Comparison of ENCODE assay signal across 8 cellular contexts in genomic region chr6:132780770-132781371, GRCh38. TPM values are rescaled to one million over a fixed set of nuclear protein-coding genes. Genes with fewer than 3 reads are reported as not detected.
DNase-seq lines count a peak whose midpoint lies in the region; ATAC-seq, FAIRE-seq and TF ChIP-seq lines count a peak whose summit lies in the region.

No MANE protein-coding gene starts in this region.

- WGBS in H1 (ENCODE audit: extremely low coverage in 1 of 2, insufficient coverage in 1 of 2, insufficient read length in 1 of 2, insufficient replicate concordance in 2 of 2, low coverage in 1 of 2, low lambda C conversion rate in 2 of 2, missing lambda C conversion rate in 1 of 2), 2 experiments = 77% methylated on average over 2 of the region's 2 CpGs; no CpG with 5 or more reads in 1 of the 2 experiments

- H3K36me3 ChIP-seq in cardiac muscle cell (peaks cover 12% of the 10 kb centered on the region), H1 (ENCODE audit: control insufficient read depth in 2 of 4, insufficient read depth in 4 of 4, low read length in 3 of 4) (peaks cover 3 to 24% (median 7%) of the 10 kb centered on the region in 4 experiments; a peak in 6 of 8 replicates), thoracic aorta (no peaks in the 10 kb centered on the region)

- no peak overlapping the region for H3K4me3 ChIP-seq in cardiac muscle cell
- no peak overlapping the region for H3K4me3 ChIP-seq in H1 (ENCODE audit: extremely low read depth in 1 of 4, insufficient read depth in 2 of 4, low read depth in 3 of 4, low read length in 4 of 4)
- no peak overlapping the region for H3K4me3 ChIP-seq in thoracic aorta

- POLR2A ChIA-PET in H1 (lab: Charles Lee; ENCODE audit: partially characterized antibody) = no interaction called here

- TF ChIP-seq POLR2A in H1 (IDR thresholded peaks at IDR 0.05; ENCODE audit: control extremely low read depth in 1 of 2, low read depth in 2 of 2, low read length in 2 of 2) = no peak

- intact Hi-C loops in Right ventricle myocardium inferior (cut with DNase I) = no loop called here

- H4K91ac ChIP-seq in H1 (replicated peaks; ENCODE audit: insufficient read length, low read length) = no peak overlapping the region

- no peak overlapping the region for H3K18ac ChIP-seq in H1 (ENCODE audit: extremely low read depth, low read length)

- H3K23me2 ChIP-seq in H1 (ENCODE audit: low read depth, low read length) = no peaks in the 10 kb centered on the region; the same call in 1 of the 2 replicates

- FAIRE-seq in H1 (lab: Jason Lieb, UNC) = no peak

- H3K27ac ChIP-seq in cardiac muscle cell = no peak overlapping the region
- H3K27ac ChIP-seq in H1 (ENCODE audit: low read depth, low read length) = no peak overlapping the region
- no peak overlapping the region for H3K27ac ChIP-seq in thoracic aorta

- no peaks in the 10 kb centered on the region for H3K4me1 ChIP-seq in cardiac muscle cell (ENCODE audit: low read depth)
- no peaks in the 10 kb centered on the region for H3K4me1 ChIP-seq in H1 (replicated peaks in 1 of 4; ENCODE audit: control insufficient read depth in 3 of 4, insufficient read depth in 4 of 4, low read length in 3 of 4)
- H3K4me1 ChIP-seq in thoracic aorta (ENCODE audit: control insufficient read depth in 1 of 2, low read depth in 2 of 2) = no peaks in the 10 kb centered on the region

- H3K23ac ChIP-seq in H1 (ENCODE audit: insufficient read length) = no peak overlapping the region

- H2BK12ac ChIP-seq in H1 (ENCODE audit: low read depth, low read length) = no peak overlapping the region

- no peak overlapping the region for H4K8ac ChIP-seq in H1 (ENCODE audit: extremely low read depth, insufficient read depth, low read length)

- H3K4ac ChIP-seq in H1 (replicated peaks; ENCODE audit: insufficient read length, low read depth, low read length) = no peak overlapping the region

- no peak overlapping the region for H4K5ac ChIP-seq in H1 (ENCODE audit: insufficient read length, low read depth, low read length)

- CTCF ChIA-PET in H1 (lab: Charles Lee; ENCODE audit: partially characterized antibody) = interaction anchor here (0.7 to 2.3 kb wide), 6 partner anchors 12 to 501 kb away, joined by 3 to 8 read pairs (median 5); no protein-coding TSS in a partner anchor

- no peaks in the 10 kb centered on the region for H3K79me2 ChIP-seq in H1 (ENCODE audit: control insufficient read depth in 1 of 2, insufficient read depth in 2 of 2, low read length in 2 of 2)

- no peak overlapping the region for H2BK20ac ChIP-seq in H1 (ENCODE audit: low read length)

- TF ChIP-seq EP300 in H1 (IDR thresholded peaks at IDR 0.05; ENCODE audit: borderline replicate concordance in 1 of 2, low read depth in 2 of 2, low read length in 2 of 2) = no peak

- no peak overlapping the region for H3K56ac ChIP-seq in H1 (replicated peaks; ENCODE audit: insufficient read length, low read depth, low read length)

- H2BK120ac ChIP-seq in H1 (replicated peaks; ENCODE audit: low read depth, low read length) = no peak overlapping the region

- H3K79me1 ChIP-seq in H1 (ENCODE audit: low read depth, low read length) = no peaks in the 10 kb centered on the region

- TF ChIP-seq CTCF in cardiac muscle cell (IDR thresholded peaks at IDR 0.05; ENCODE audit: low read depth, low read length) (peak; percentile 51), H1 (IDR thresholded peaks at IDR 0.05; ENCODE audit: control extremely low read depth in 1 of 3, insufficient read depth in 1 of 3, low read depth in 1 of 3, low read length in 3 of 3) (peak in 1 of 3 experiments; percentile 20; a peak in 1 of 4 replicates), thoracic aorta (IDR thresholded peaks at IDR 0.05) (peak; percentile 29)

- DNase-seq in cardiac muscle cell (ENCODE audit: low read depth in 1 of 2, low spot score in 1 of 2) (peak in 1 of 2 donors; percentile 55), Right ventricle myocardium inferior (ENCODE audit: missing footprints) (no peak), MV-4-11 (lab: John Stamatoyannopoulos, UW) (peak; percentile 6), H1 (ENCODE audit: low read depth in 1 of 2, low spot score in 2 of 2) (no peak), thoracic aorta (ENCODE audit: low spot score) (no peak), T1000 (lab: John Stamatoyannopoulos, UW) (no peak)
- DNase-seq in effector CD8-positive, alpha-beta T cell (lab: John Stamatoyannopoulos, UW) = no peak

- H2BK15ac ChIP-seq in H1 (ENCODE audit: low read length) = no peak overlapping the region

- ATAC-seq in Right ventricle myocardium inferior = no peak
- ATAC-seq in thoracic aorta (ENCODE audit: insufficient number of reproducible peaks, low FRiP score, low read depth) = no peak
- no peak for ATAC-seq in HG03108 (IDR thresholded peaks at IDR 0.05; ENCODE audit: unreplicated experiment)

- H3K4me2 ChIP-seq in H1 (ENCODE audit: insufficient read depth in 1 of 2, low read depth in 2 of 2, low read length in 2 of 2) = no peak overlapping the region

- H2AK5ac ChIP-seq in H1 (ENCODE audit: low read depth, low read length) = no peak overlapping the region

- TF ChIP-seq RAD21 in H1 (IDR thresholded peaks at IDR 0.05 in 1 of 2, conservative IDR thresholded peaks at IDR 0.05 in 1 of 2; ENCODE audit: low read depth in 2 of 2, low read length in 2 of 2) = peak in 1 of 2 experiments; percentile 22; a peak in 1 of 4 replicates

- no peak overlapping the region for H2BK5ac ChIP-seq in H1 (ENCODE audit: low read depth, low read length)

- H2AFZ ChIP-seq in H1 (ENCODE audit: low read length) = no peak overlapping the region

- H3K9me3 ChIP-seq in cardiac muscle cell (ENCODE audit: low read depth) = no peaks in the 10 kb centered on the region
- H3K9me3 ChIP-seq in H1 (ENCODE audit: insufficient read depth in 2 of 2, low read depth in 1 of 2, low read length in 1 of 2) = no peaks in the 10 kb centered on the region
- H3K9me3 ChIP-seq in thoracic aorta = no peaks in the 10 kb centered on the region

- H3K14ac ChIP-seq in H1 (ENCODE audit: insufficient read length) = no peak overlapping the region

- H3K9ac ChIP-seq in H1 (replicated peaks in 1 of 4; ENCODE audit: extremely low read depth in 1 of 4, low read depth in 3 of 4, low read length in 3 of 4) = no peak overlapping the region

- H3K27me3 ChIP-seq in cardiac muscle cell = no peaks in the 10 kb centered on the region
- H3K27me3 ChIP-seq in H1 (replicated peaks in 1 of 4; ENCODE audit: control insufficient read depth in 3 of 4, extremely low read depth in 1 of 4, insufficient read depth in 3 of 4, low read length in 3 of 4) = no peaks in the 10 kb centered on the region
- H3K27me3 ChIP-seq in thoracic aorta (replicated peaks; ENCODE audit: insufficient read depth) = no peaks in the 10 kb centered on the region

- H4K20me1 ChIP-seq in H1 (replicated peaks in 1 of 2; ENCODE audit: control insufficient read depth in 1 of 2, insufficient read depth in 2 of 2, low read length in 2 of 2) = peaks cover 0 to 1% of the 10 kb centered on the region in 2 experiments

TF ChIP-seq in H1, 55 proteins besides CTCF, POLR2A, EP300 and RAD21:
- TF ChIP-seq NRF1 (IDR thresholded peaks at IDR 0.05; ENCODE audit: low read depth, low read length) (no peak), CHD2 (IDR thresholded peaks at IDR 0.05; ENCODE audit: low read length) (no peak), CEBPB (IDR thresholded peaks at IDR 0.05; ENCODE audit: low read depth, low read length) (peak; percentile 42; the same call in 1 of the 2 replicates), CBX8 (IDR thresholded peaks at IDR 0.05; ENCODE audit: borderline replicate concordance, low read depth, low read length) (no peak), CTBP2 (IDR thresholded peaks at IDR 0.05; ENCODE audit: borderline replicate concordance, insufficient read depth, insufficient read length, low read length) (no peak), YY1 (IDR thresholded peaks at IDR 0.05; ENCODE audit: low read depth, low read length) (no peak)

RNA-seq across cellular contexts. Expression of gene SLC18B1, which starts 17.6 kb away (rescaled TPM):
- total RNA-seq in cardiac muscle cell (9.3 and 12.6 TPM in 2 replicates), Right ventricle myocardium inferior (2.8 TPM), thoracic aorta (1 to 10 TPM; 3.9 to 6.1 TPM)
- polyA plus RNA-seq in cardiac muscle cell (18.7 and 24.8 TPM in 2 replicates), H1 (2011; rRNA removed) (10.6 and 17.2 TPM in 2 replicates)
- 22.0 and 23.4 TPM in 2 replicates for total RNA-seq in H1 (2021; fragmentation: NEBNext Ultra II Directional; extraction: Animal tissue kit (Norgen Biotek cat#: 25700))
- polyA plus RNA-seq in H1 (2011; cell fraction: cytosol; rRNA removed) = 19.0 TPM
- 4.7 TPM for polyA plus RNA-seq in H1 (2011; cell fraction: nucleus; rRNA removed)
- 13.8 to 21.4 TPM (median 16.7 TPM) in 4 replicates for polyA plus RNA-seq in H1 (2012, experiment 1 of 2)
- polyA plus RNA-seq in H1 (2012, experiment 2 of 2) = 4.8 TPM
- polyA plus RNA-seq in H1 (2013, experiment 1 of 2) = 32.1 TPM
- polyA plus RNA-seq in H1 (2013, experiment 2 of 2) = 35.8 TPM
- polyA minus RNA-seq in H1 (2011; rRNA and poly(A)+ RNA removed) = 17.0 and 20.5 TPM in 2 replicates
- polyA minus RNA-seq in H1 (2011; cell fraction: cytosol; rRNA and poly(A)+ RNA removed) = 4.8 TPM
- polyA minus RNA-seq in H1 (2011; cell fraction: nucleus; rRNA and poly(A)+ RNA removed) = 6.9 TPM

RNA-seq across cellular contexts. Expression of gene VNN2, which starts 23.2 kb away (rescaled TPM):
- total RNA-seq in cardiac muscle cell (not detected in 2 replicates), Right ventricle myocardium inferior (2.8 TPM), thoracic aorta (1 to 10 TPM; 2.0 to 2.4 TPM)
- polyA plus RNA-seq in cardiac muscle cell (not detected in 2 replicates), H1 (2011; rRNA removed) (not detected in 2 replicates)
- not detected in 2 replicates for total RNA-seq in H1 (2021; fragmentation: NEBNext Ultra II Directional; extraction: Animal tissue kit (Norgen Biotek cat#: 25700))
- not detected for polyA plus RNA-seq in H1 (2011; cell fraction: cytosol; rRNA removed)
- 0.07 TPM for polyA plus RNA-seq in H1 (2011; cell fraction: nucleus; rRNA removed)
- not detected in 4 replicates for polyA plus RNA-seq in H1 (2012, experiment 1 of 2)
- polyA plus RNA-seq in H1 (2012, experiment 2 of 2) = not detected
- polyA plus RNA-seq in H1 (2013, experiment 1 of 2) = not detected
- polyA plus RNA-seq in H1 (2013, experiment 2 of 2) = not detected
- not detected in 2 replicates for polyA minus RNA-seq in H1 (2011; rRNA and poly(A)+ RNA removed)
- not detected for polyA minus RNA-seq in H1 (2011; cell fraction: cytosol; rRNA and poly(A)+ RNA removed)
- polyA minus RNA-seq in H1 (2011; cell fraction: nucleus; rRNA and poly(A)+ RNA removed) = not detected

RNA-seq across cellular contexts. Expression of gene RPS12, which starts 33.5 kb away (rescaled TPM):
- total RNA-seq in cardiac muscle cell (579 and 830 TPM in 2 replicates), Right ventricle myocardium inferior (561 TPM), thoracic aorta (100 to 1,000 TPM; 546 to 689 TPM)
- polyA plus RNA-seq in cardiac muscle cell (348 and 386 TPM in 2 replicates), H1 (2011; rRNA removed) (7,878 and 9,013 TPM in 2 replicates)
- 1,733 and 1,771 TPM in 2 replicates for total RNA-seq in H1 (2021; fragmentation: NEBNext Ultra II Directional; extraction: Animal tissue kit (Norgen Biotek cat#: 25700))
- polyA plus RNA-seq in H1 (2011; cell fraction: cytosol; rRNA removed) = 8,410 TPM
- polyA plus RNA-seq in H1 (2011; cell fraction: nucleus; rRNA removed) = 2,768 TPM
- 3,427 to 4,994 TPM (median 4,597 TPM) in 4 replicates for polyA plus RNA-seq in H1 (2012, experiment 1 of 2)
- polyA plus RNA-seq in H1 (2012, experiment 2 of 2) = 3,691 TPM
- polyA plus RNA-seq in H1 (2013, experiment 1 of 2) = 3,007 TPM
- polyA plus RNA-seq in H1 (2013, experiment 2 of 2) = 3,236 TPM
- polyA minus RNA-seq in H1 (2011; rRNA and poly(A)+ RNA removed) = 2,795 and 3,266 TPM in 2 replicates
- polyA minus RNA-seq in H1 (2011; cell fraction: cytosol; rRNA and poly(A)+ RNA removed) = 1,027 TPM
- 998 TPM for polyA minus RNA-seq in H1 (2011; cell fraction: nucleus; rRNA and poly(A)+ RNA removed)
